13 cellular contexts compared by ENCODE assay signal in genomic region chr17:80585880-80586279, GRCh38. TPM values are rescaled to one million over a fixed set of nuclear protein-coding genes. Genes with fewer than 3 reads are reported as not detected.
DNase-seq lines count a peak whose midpoint lies in the region; ATAC-seq and TF ChIP-seq lines count a peak whose summit lies in the region.
"Had no signal": no experiment of that assay in that cellular context is flagged by ENCODE, and none has a peak within 500 bp of the region (broad histone marks: within the 10 kb centered on the region; RNA-seq: fewer than 3 reads in every experiment).

No MANE protein-coding gene starts in this region.

- TF ChIP-seq CTCF in chondrocyte (IDR thresholded peaks at IDR 0.05): no peak

- peaks cover 3% of the 10 kb centered on the region for H3K36me3 Mint-ChIP-seq in chondrocyte (ENCODE audit: low read depth)

- no peaks in the 10 kb centered on the region for H3K27me3 Mint-ChIP-seq in chondrocyte (ENCODE audit: low read depth)

- H3K27ac ChIP-seq in BLaER1: no peak overlapping the region

- H3K4me1 ChIP-seq in BLaER1: peaks cover 11% of the 10 kb centered on the region

- peaks cover 100% of the 10 kb centered on the region for H4K20me1 ChIP-seq in BLaER1

- peak; percentile 39 for DNase-seq in NCI-H2171 treated with DMSO at 0.1 percent for 48 hours (lab: John Stamatoyannopoulos, UW)
- no peak for DNase-seq in NCI-H2171 (lab: John Stamatoyannopoulos, UW)
- peak; percentile 47 to 86 for DNase-seq in NCI-H524 (lab: John Stamatoyannopoulos, UW)
- no peak for DNase-seq in chondrocyte (ENCODE audit: low spot score)
- DNase-seq in cerebellar cortex (ENCODE audit: low spot score): no peak
- DNase-seq: cerebellar nuclear complex, foreskin fibroblast, trophoblast cell had no signal

- H3K4me1 Mint-ChIP-seq in chondrocyte (ENCODE audit: low read depth): peaks cover 42% of the 10 kb centered on the region

- peaks cover 22% of the 10 kb centered on the region for H3K36me3 ChIP-seq in BLaER1

- H3K4me3 ChIP-seq in BLaER1: no peak overlapping the region
- H3K4me3 ChIP-seq: skin epidermis had no signal

- peak overlapping the region; percentile 67 for H3K4me3 Mint-ChIP-seq in chondrocyte (ENCODE audit: unreplicated experiment)

- H3K9me3 Mint-ChIP-seq in chondrocyte (ENCODE audit: low read depth): no peaks in the 10 kb centered on the region

- H3K9me3 ChIP-seq in BLaER1: no peaks in the 10 kb centered on the region

- no peak overlapping the region for H3K9ac ChIP-seq in BLaER1

- H3K4me2 ChIP-seq in BLaER1: peak overlapping the region; percentile 0; the same call in 1 of the 2 replicates

- ATAC-seq in GM18861 (IDR thresholded peaks at IDR 0.05; ENCODE audit: unreplicated experiment): no peak
- no peak for ATAC-seq in HG03095 (IDR thresholded peaks at IDR 0.05; ENCODE audit: unreplicated experiment)
- ATAC-seq: left lobe of liver had no signal

- H3K27ac Mint-ChIP-seq in chondrocyte (ENCODE audit: unreplicated experiment): peak overlapping the region; percentile 88

- no peaks in the 10 kb centered on the region for H3K27me3 ChIP-seq in BLaER1

RNA-seq across cellular contexts. Expression of gene RPTOR, which starts 41.2 kb away (rescaled TPM):
- total RNA-seq in chondrocyte: 30.7 to 44.8 TPM (median 30.9 TPM) in 3 replicates

Comparison
In these comparisons a context has a peak if more than half of its experiments do, and no peak if none do; other contexts are left out.
1. DNase-seq: peak in NCI-H2171 treated with DMSO at 0.1 percent for 48 hours (single experiment) and NCI-H524 (2 of 2); none in NCI-H2171 (single experiment), chondrocyte (single experiment) and cerebellar cortex (single experiment).